ENCODE assay signal across 8 cellular contexts in the genomic region with DNA sequence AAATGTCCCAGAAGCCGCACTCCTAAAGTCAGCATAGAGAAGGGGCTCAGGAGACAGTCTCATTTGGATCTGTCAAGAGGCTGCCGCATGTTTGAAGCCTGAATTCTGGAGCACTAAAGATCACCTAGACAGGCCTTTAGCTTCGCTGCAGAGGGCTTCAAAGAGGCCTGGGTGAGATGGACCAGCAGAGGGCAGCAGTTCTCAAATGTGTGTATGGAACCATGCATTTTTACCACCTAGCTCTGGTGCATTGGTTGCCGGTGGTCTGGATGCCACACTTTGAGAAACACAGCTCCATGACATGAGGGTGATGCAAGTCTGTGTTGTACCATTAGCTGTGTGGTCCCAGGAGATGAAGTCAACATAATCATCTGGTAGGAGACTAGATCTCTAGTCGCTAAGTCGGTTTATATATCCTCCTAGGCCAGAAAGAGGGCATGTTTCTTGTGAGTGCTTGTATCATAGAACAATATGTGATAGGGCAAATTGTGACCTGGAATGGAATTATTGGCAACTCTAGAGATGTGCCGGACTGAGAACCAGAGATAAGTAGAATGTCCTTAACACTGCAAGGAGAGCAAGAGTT.
DNase-seq lines count a peak whose midpoint lies in the region; ATAC-seq and TF ChIP-seq lines count a peak whose summit lies in the region.

No MANE protein-coding gene starts in this region.

- H3K4me3 Mint-ChIP-seq in type B pancreatic cell: no peak overlapping the region

- no peak overlapping the region for H3K4ac ChIP-seq in trophoblast cell (ENCODE audit: low read depth, low read length)

- peaks cover 15% of the 10 kb centered on the region for H3K4me1 Mint-ChIP-seq in type B pancreatic cell (ENCODE audit: unreplicated experiment)

- no peak overlapping the region for H3K4me2 ChIP-seq in trophoblast cell (ENCODE audit: low read length)

- H3K27ac Mint-ChIP-seq in type B pancreatic cell: peak overlapping the region; percentile 25

- H4K91ac ChIP-seq in trophoblast cell (ENCODE audit: low read depth, low read length): no peak overlapping the region

- H3K36me3 ChIP-seq in SJSA1 (no peaks in the 10 kb centered on the region), trophoblast cell (ENCODE audit: control insufficient read depth in 1 of 2, insufficient read depth in 2 of 2, low read length in 2 of 2) (no peaks in the 10 kb centered on the region)

- H3K79me2 ChIP-seq in trophoblast cell (ENCODE audit: control insufficient read depth, insufficient read depth, low read length, poor library complexity): no peaks in the 10 kb centered on the region

- peak; percentile 76 for ATAC-seq in GM21528 (IDR thresholded peaks at IDR 0.05; ENCODE audit: low FRiP score, unreplicated experiment)

- H2BK5ac ChIP-seq in trophoblast cell (ENCODE audit: low read depth, low read length, poor library complexity): no peak overlapping the region

- TF ChIP-seq CTCF in type B pancreatic cell (conservative IDR thresholded peaks at IDR 0.05): peak; percentile 86

- H3K23ac ChIP-seq in trophoblast cell (ENCODE audit: low read length): no peak overlapping the region

- H3K4me3 ChIP-seq in SJSA1: no peak overlapping the region
- H3K4me3 ChIP-seq in trophoblast cell (ENCODE audit: low read depth, low read length): no peak overlapping the region

- DNase-seq in COR-L47 (lab: John Stamatoyannopoulos, UW) (peak; percentile 72), LoVo (ENCODE audit: low spot score) (peak; percentile 65), SJSA1 (ENCODE audit: low read depth in 1 of 2, low spot score in 2 of 2) (peak; percentile 34 to 62), glomerular endothelial cell (ENCODE audit: extremely low read depth, low read depth, low spot score) (peak; percentile 41), trophoblast cell (peak; percentile 71 to 87), type B pancreatic cell (ENCODE audit: extremely low spot score, unreplicated experiment) (no peak)
- DNase-seq in activated effector memory CD4-positive, alpha-beta T cell treated with anti-CD3 and anti-CD28 coated beads, Interleukin-2, amount 50 U/mL, for 16 hours: peak; percentile 91

- peaks cover 2% of the 10 kb centered on the region for H3K27me3 Mint-ChIP-seq in type B pancreatic cell

- H2BK120ac ChIP-seq in trophoblast cell (ENCODE audit: insufficient read depth, low read length, poor library complexity): no peak overlapping the region

- H3K4me1 ChIP-seq in SJSA1 (replicated peaks) (no peaks in the 10 kb centered on the region), trophoblast cell (ENCODE audit: control insufficient read depth in 1 of 2, insufficient read depth in 2 of 2, low read length in 2 of 2) (no peaks in the 10 kb centered on the region)

- H2AK5ac ChIP-seq in trophoblast cell (ENCODE audit: low read length): no peak overlapping the region

- no peak overlapping the region for H2AFZ ChIP-seq in trophoblast cell (ENCODE audit: insufficient read depth, low read length, poor library complexity)

- no peak overlapping the region for H3K14ac ChIP-seq in trophoblast cell (ENCODE audit: low read length)

- H2BK12ac ChIP-seq in trophoblast cell (ENCODE audit: low read length): no peak overlapping the region

- no peak overlapping the region for H3K9ac ChIP-seq in trophoblast cell (ENCODE audit: low read length)

- no peaks in the 10 kb centered on the region for H3K79me1 ChIP-seq in trophoblast cell (ENCODE audit: low read length)

- no peak overlapping the region for H4K8ac ChIP-seq in trophoblast cell (ENCODE audit: low read depth, low read length)

- H3K9me3 ChIP-seq in SJSA1 (replicated peaks): no peaks in the 10 kb centered on the region
- H3K9me3 ChIP-seq in trophoblast cell (ENCODE audit: insufficient read depth, low read depth, low read length): no peaks in the 10 kb centered on the region

- H3K27ac ChIP-seq in SJSA1: no peak overlapping the region
- no peak overlapping the region for H3K27ac ChIP-seq in trophoblast cell (ENCODE audit: low read depth, low read length)

- H3K9me3 Mint-ChIP-seq in type B pancreatic cell: no peaks in the 10 kb centered on the region

- H3K18ac ChIP-seq in trophoblast cell (ENCODE audit: low read length): no peak overlapping the region

- H4K12ac ChIP-seq in trophoblast cell (ENCODE audit: low read depth, low read length): no peak overlapping the region

- peaks cover 4% of the 10 kb centered on the region; the same call in 1 of the 2 replicates for H3K27me3 ChIP-seq in SJSA1 (replicated peaks)
- H3K27me3 ChIP-seq in trophoblast cell (ENCODE audit: insufficient read depth, low read length): no peaks in the 10 kb centered on the region

- H3K36me3 Mint-ChIP-seq in type B pancreatic cell: no peaks in the 10 kb centered on the region

- no CpG with 5 or more reads among the region's 7 CpGs for WGBS in trophoblast cell (ENCODE audit: extremely low coverage, insufficient coverage, insufficient read length)
